Comparison of ENCODE assay signal across 8 cellular contexts in the genomic region with DNA sequence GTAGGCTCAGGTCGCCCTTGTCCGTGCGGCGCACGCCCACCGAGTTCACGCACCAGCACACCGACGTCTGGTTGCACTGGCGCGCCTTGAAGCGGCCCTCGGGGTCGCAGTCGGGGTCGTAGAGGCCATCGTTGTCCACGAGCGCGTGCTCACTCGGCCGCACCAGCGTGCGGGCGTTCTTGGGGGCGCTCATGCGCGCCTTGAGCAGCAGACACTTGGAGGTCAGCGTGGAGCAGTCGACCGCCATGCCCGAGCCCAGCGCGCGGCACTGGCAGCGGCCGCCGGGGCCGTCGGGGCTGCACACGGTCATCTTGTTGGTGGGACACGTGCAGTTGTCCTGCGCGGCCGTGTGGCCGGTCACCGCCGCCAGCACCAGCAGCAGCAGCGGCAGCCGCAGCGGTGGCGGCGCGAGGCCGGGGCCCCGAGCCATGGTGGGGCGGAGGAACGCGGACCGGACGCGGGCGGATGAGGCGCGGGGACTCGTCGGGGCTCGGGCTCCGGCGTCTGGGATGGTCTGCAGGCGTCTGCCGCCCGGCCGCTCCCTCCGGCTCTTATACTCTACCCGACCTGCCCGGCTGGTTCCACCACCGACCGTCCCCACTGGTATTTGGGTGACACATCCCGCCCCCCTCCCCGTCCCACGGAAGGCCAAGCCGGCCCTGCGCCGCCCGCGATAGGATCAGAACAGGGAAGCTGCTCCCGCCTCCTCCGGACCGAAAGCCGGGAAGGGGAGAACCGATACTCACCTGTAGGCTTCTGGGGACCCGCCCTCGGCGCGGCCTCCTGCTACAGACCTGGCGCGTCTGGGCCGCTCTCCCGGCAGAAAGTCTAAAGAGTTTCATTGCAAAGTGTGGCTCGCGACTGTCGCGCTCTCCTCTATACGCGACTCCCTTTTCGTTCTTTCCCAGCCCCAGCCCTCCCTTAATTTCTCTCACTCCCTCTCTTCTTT. TPM values are rescaled to one million over a fixed set of nuclear protein-coding genes. Genes with fewer than 3 reads are reported as not detected.
DNase-seq lines count a peak whose midpoint lies in the region; ATAC-seq and FAIRE-seq lines count a peak whose summit lies in the region.

A gene with protein sequence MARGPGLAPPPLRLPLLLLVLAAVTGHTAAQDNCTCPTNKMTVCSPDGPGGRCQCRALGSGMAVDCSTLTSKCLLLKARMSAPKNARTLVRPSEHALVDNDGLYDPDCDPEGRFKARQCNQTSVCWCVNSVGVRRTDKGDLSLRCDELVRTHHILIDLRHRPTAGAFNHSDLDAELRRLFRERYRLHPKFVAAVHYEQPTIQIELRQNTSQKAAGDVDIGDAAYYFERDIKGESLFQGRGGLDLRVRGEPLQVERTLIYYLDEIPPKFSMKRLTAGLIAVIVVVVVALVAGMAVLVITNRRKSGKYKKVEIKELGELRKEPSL (minus strand): TSS at position 526 of the 949 bp plus-strand sequence. CDS start 96 bp downstream, at position 430.

- H3K36me3 Mint-ChIP-seq in IgD-negative memory B cell = peaks cover 4% of the 10 kb centered on the region

- peaks cover 44% of the 10 kb centered on the region for H3K27me3 Mint-ChIP-seq in IgD-negative memory B cell
- peaks cover 77% of the 10 kb centered on the region for H3K27me3 Mint-ChIP-seq in stimulated activated naive CD8-positive, alpha-beta T cell treated with anti-CD3 and anti-CD28 coated beads, Interleukin-15, amount 100 ng/mL, for 72 hours

- H3K4me1 Mint-ChIP-seq in IgD-negative memory B cell = peaks cover 5 to 20% (median 6%) of the 10 kb centered on the region in 3 donors
- peaks cover 47% of the 10 kb centered on the region for H3K4me1 Mint-ChIP-seq in stimulated activated naive CD8-positive, alpha-beta T cell treated with anti-CD3 and anti-CD28 coated beads, Interleukin-15, amount 100 ng/mL, for 72 hours

- H3K4me3 Mint-ChIP-seq in IgD-negative memory B cell = peak within 1 kb of the TSS; percentile 50 to 87 (median 76)
- peak within 1 kb of the TSS; percentile 80 to 91 for H3K4me3 Mint-ChIP-seq in stimulated activated naive CD8-positive, alpha-beta T cell treated with anti-CD3 and anti-CD28 coated beads, Interleukin-15, amount 100 ng/mL, for 72 hours

- ATAC-seq in stimulated activated naive CD8-positive, alpha-beta T cell treated with anti-CD3 and anti-CD28 coated beads, Interleukin-15, amount 100 ng/mL, for 72 hours = no peak
- no peak for ATAC-seq in HG03097 (IDR thresholded peaks at IDR 0.05; ENCODE audit: low FRiP score, unreplicated experiment)

- DNase-seq in T47D (ENCODE audit: low read depth in 1 of 2, low spot score in 1 of 2) = peak; percentile 44 to 97
- DNase-seq in kidney tubule cell (ENCODE audit: low spot score) = peak; percentile 94
- DNase-seq in stimulated activated naive CD8-positive, alpha-beta T cell treated with anti-CD3 and anti-CD28 coated beads, Interleukin-15, amount 100 ng/mL, for 72 hours = no peak
- DNase-seq in glomerular visceral epithelial cell (ENCODE audit: extremely low spot score) = no peak
- no peak for DNase-seq in frontal cortex (ENCODE audit: low spot score in 2 of 2)
- DNase-seq in GM19240 (ENCODE audit: insufficient read length, low spot score) = no peak

- peaks cover 0 to 6% (median 0%) of the 10 kb centered on the region in 3 donors for H3K9me3 Mint-ChIP-seq in IgD-negative memory B cell
- no peaks in the 10 kb centered on the region for H3K9me3 Mint-ChIP-seq in stimulated activated naive CD8-positive, alpha-beta T cell treated with anti-CD3 and anti-CD28 coated beads, Interleukin-15, amount 100 ng/mL, for 72 hours

- H3K27ac Mint-ChIP-seq in IgD-negative memory B cell = peak within 1 kb of the TSS in 2 of 3 donors; percentile 32 to 76
- H3K27ac Mint-ChIP-seq in stimulated activated naive CD8-positive, alpha-beta T cell treated with anti-CD3 and anti-CD28 coated beads, Interleukin-15, amount 100 ng/mL, for 72 hours = peak within 1 kb of the TSS in 1 of 2 donors; percentile 19

- FAIRE-seq in frontal cortex (lab: Jason Lieb, UNC) = no peak

- in situ Hi-C loops in T47D (cut with HindIII; ENCODE audit: low pct_unique_long_range_greater_than_20kb, low sequenced_read_pairs) = no loop called here

RNA-seq across cellular contexts. Expression of the gene that starts here (rescaled TPM):
- not detected for polyA plus RNA-seq in IgD-negative memory B cell
- under 0.01 TPM for total RNA-seq in frontal cortex

Comparison
In these comparisons a context has a peak if more than half of its experiments do, and no peak if none do; other contexts are left out.
1. DNase-seq: peak in T47D (2 of 2) and kidney tubule cell (single experiment); none in stimulated activated naive CD8-positive, alpha-beta T cell treated with anti-CD3 and anti-CD28 coated beads, Interleukin-15, amount 100 ng/mL, for 72 hours (0 of 2), glomerular visceral epithelial cell (single experiment), frontal cortex (0 of 2) and GM19240 (single experiment).